ENCODE assay signal across 16 cellular contexts in genomic region chr1:22323846-22324504, GRCh38.
"Had no signal": no experiment of that assay in that cellular context is flagged by ENCODE, and none has a peak within 500 bp of the region (broad histone marks: within the 10 kb centered on the region; RNA-seq: fewer than 3 reads in every experiment).

No MANE protein-coding gene starts in this region.

- H3K9me3 ChIP-seq: pancreas had no signal

- H3K27ac ChIP-seq: brain microvascular endothelial cell, hepatocyte, neural progenitor cell, pancreas, skin epidermis had no signal

- DNase-seq: activated B cell treated with CpG ODN at 0.5 μM for 24 hours; activated CD4-positive, alpha-beta T cell treated with anti-CD3 and anti-CD28 coated beads, Interleukin-2, amount 50 U/mL, for 1 hour; activated effector memory CD4-positive, alpha-beta T cell treated with Interleukin-2 at 50 U/mL for 16 hours; activated T-cell treated with anti-CD3 and anti-CD28 coated beads, Interleukin-2, amount 50 U/mL, for 24 hours; brain microvascular endothelial cell; endodermal cell; kidney glomerular epithelial cell; pancreas; retina; stimulated activated CD4-positive, alpha-beta T cell treated with anti-CD3 and anti-CD28 coated beads, Interleukin-4, amount 100 ng/mL, for 4 hours; T-helper 2 cell had no signal

- H3K36me3 Mint-ChIP-seq: activated naive CD4-positive, alpha-beta T cell treated with anti-CD3 and anti-CD28 coated beads, Interleukin-2, amount 50 U/mL, for 72 hours; neural progenitor cell had no signal

- H3K4me1 Mint-ChIP-seq: activated B cell treated with CpG ODN at 0.5 μM for 24 hours had no signal

- H3K4me3 Mint-ChIP-seq: activated B cell treated with CpG ODN at 0.5 μM for 24 hours; activated T-cell treated with anti-CD3 and anti-CD28 coated beads, Interleukin-2, amount 50 U/mL, for 24 hours; dendritic cell treated with granulocyte-macrophage colony-stimulating factor and Interleukin-4, amounts not matched to agents 40 ng/mL and 50 ng/mL, for 4 days; endodermal cell had no signal

- H3K27ac Mint-ChIP-seq: activated B cell treated with CpG ODN at 0.5 μM for 24 hours; activated naive CD4-positive, alpha-beta T cell treated with anti-CD3 and anti-CD28 coated beads, Interleukin-2, amount 50 U/mL, for 72 hours; activated T-cell treated with anti-CD3 and anti-CD28 coated beads, Interleukin-2, amount 50 U/mL, for 24 hours; dendritic cell treated with granulocyte-macrophage colony-stimulating factor and Interleukin-4, amounts not matched to agents 40 ng/mL and 50 ng/mL, for 4 days; endodermal cell; neural progenitor cell had no signal

- H3K4me3 ChIP-seq: hepatocyte, neural progenitor cell, pancreas, skin epidermis had no signal

- H3K27me3 ChIP-seq: brain microvascular endothelial cell, hepatocyte, pancreas had no signal

- H3K36me3 ChIP-seq: brain microvascular endothelial cell, neural progenitor cell, pancreas had no signal

- H3K4me1 ChIP-seq: pancreas had no signal

- H3K9me3 Mint-ChIP-seq: activated B cell treated with CpG ODN at 0.5 μM for 24 hours; activated naive CD4-positive, alpha-beta T cell treated with anti-CD3 and anti-CD28 coated beads, Interleukin-2, amount 50 U/mL, for 72 hours; activated T-cell treated with anti-CD3 and anti-CD28 coated beads, Interleukin-2, amount 50 U/mL, for 24 hours; dendritic cell treated with granulocyte-macrophage colony-stimulating factor and Interleukin-4, amounts not matched to agents 40 ng/mL and 50 ng/mL, for 4 days; endodermal cell; neural progenitor cell had no signal
